ENCODE assay signal across 8 cellular contexts in the genomic region with DNA sequence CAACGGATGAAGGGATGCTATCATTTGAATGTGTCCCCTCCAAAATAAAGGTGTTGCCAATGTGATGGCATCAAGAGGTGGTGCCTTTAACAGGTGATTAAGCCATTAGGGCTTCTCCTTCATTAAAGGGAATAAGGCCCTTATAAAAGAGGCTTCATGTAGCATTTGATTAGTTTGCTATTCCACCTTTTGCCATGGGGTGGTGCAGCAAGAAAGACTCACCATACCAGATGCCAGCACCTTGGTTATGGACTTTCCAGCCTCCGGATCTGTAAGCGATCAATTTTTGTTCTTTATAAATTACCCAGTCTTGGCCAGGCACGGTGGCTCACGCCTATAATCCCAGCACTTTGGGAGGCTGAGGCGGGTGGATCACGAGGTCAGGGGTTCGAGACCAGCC. TPM values are rescaled to one million over a fixed set of nuclear protein-coding genes. Genes with fewer than 3 reads are reported as not detected.
DNase-seq lines count a peak whose midpoint lies in the region; ATAC-seq, FAIRE-seq and TF ChIP-seq lines count a peak whose summit lies in the region.
"Had no signal": no experiment of that assay in that cellular context is flagged by ENCODE, and none has a peak within 500 bp of the region (broad histone marks: within the 10 kb centered on the region; RNA-seq: fewer than 3 reads in every experiment).

No MANE protein-coding gene starts in this region.

- no peak for FAIRE-seq in H54 (lab: Jason Lieb, UNC)

- H3K4me1 Mint-ChIP-seq in WTC11 = peaks cover 10% of the 10 kb centered on the region
- no peaks in the 10 kb centered on the region for H3K4me1 Mint-ChIP-seq in activated CD8-positive, alpha-beta memory T cell treated with anti-CD3 and anti-CD28 coated beads, Interleukin-2, amount 10 ng/mL, durations not matched to agents 7 days and 5 days

- H3K4me3 Mint-ChIP-seq in WTC11 = no peak overlapping the region
- H3K4me3 Mint-ChIP-seq in activated CD8-positive, alpha-beta memory T cell treated with anti-CD3 and anti-CD28 coated beads, Interleukin-2, amount 10 ng/mL, durations not matched to agents 7 days and 5 days = no peak overlapping the region

- POLR2A ChIA-PET in WTC11 (lab: Charles Lee) = no interaction called here

- peaks cover 3% of the 10 kb centered on the region for H3K36me3 Mint-ChIP-seq in WTC11
- no peaks in the 10 kb centered on the region for H3K36me3 Mint-ChIP-seq in activated CD8-positive, alpha-beta memory T cell treated with anti-CD3 and anti-CD28 coated beads, Interleukin-2, amount 10 ng/mL, durations not matched to agents 7 days and 5 days

- no peak overlapping the region for H3K27ac Mint-ChIP-seq in WTC11
- H3K27ac Mint-ChIP-seq in activated CD8-positive, alpha-beta memory T cell treated with anti-CD3 and anti-CD28 coated beads, Interleukin-2, amount 10 ng/mL, durations not matched to agents 7 days and 5 days = no peak overlapping the region

- no peaks in the 10 kb centered on the region for H3K9me3 ChIP-seq in right lobe of liver

- no peaks in the 10 kb centered on the region for H3K4me1 ChIP-seq in right lobe of liver

- no peaks in the 10 kb centered on the region for H3K36me3 ChIP-seq in right lobe of liver

- DNase-seq in DMS53 (lab: John Stamatoyannopoulos, UW) = peak; percentile 70
- DNase-seq in H54 (ENCODE audit: insufficient read length, low spot score) = peak; percentile 27
- no peak for DNase-seq in WTC11 (ENCODE audit: low spot score)
- peak in 1 of 3 donors; percentile 45 for DNase-seq in right lobe of liver
- no peak for DNase-seq in activated CD8-positive, alpha-beta memory T cell treated with anti-CD3 and anti-CD28 coated beads, Interleukin-2, amount 10 ng/mL, durations not matched to agents 7 days and 5 days
- DNase-seq in iPS-NIHi11 (ENCODE audit: low spot score) = no peak
- DNase-seq: occipital lobe had no signal

- ATAC-seq in WTC11 = peak; percentile 36; the same call in 1 of the 2 replicates
- peak; percentile 64 to 77 (median 70) for ATAC-seq in right lobe of liver
- ATAC-seq in activated CD8-positive, alpha-beta memory T cell treated with anti-CD3 and anti-CD28 coated beads, Interleukin-2, amount 10 ng/mL, durations not matched to agents 7 days and 5 days = no peak
- no peak for ATAC-seq in GM18909 (IDR thresholded peaks at IDR 0.05; ENCODE audit: poor library complexity, unreplicated experiment)

- no peak overlapping the region for H3K4me3 ChIP-seq in right lobe of liver

- H3K27me3 ChIP-seq in right lobe of liver = no peaks in the 10 kb centered on the region

- CTCF ChIA-PET in WTC11 (lab: Charles Lee) = interaction anchor here (2.7 kb wide), 1 partner anchor 121 kb away, joined by 11 read pairs; no protein-coding TSS in a partner anchor
- CTCF ChIA-PET in activated CD8-positive, alpha-beta memory T cell treated with anti-CD3 and anti-CD28 coated beads, Interleukin-2, amount 10 ng/mL, durations not matched to agents 7 days and 5 days (lab: Charles Lee) = no interaction called here

- H3K9me3 Mint-ChIP-seq in WTC11 = peaks cover 10% of the 10 kb centered on the region
- no peaks in the 10 kb centered on the region for H3K9me3 Mint-ChIP-seq in activated CD8-positive, alpha-beta memory T cell treated with anti-CD3 and anti-CD28 coated beads, Interleukin-2, amount 10 ng/mL, durations not matched to agents 7 days and 5 days (ENCODE audit: low read depth)

- WGBS in right lobe of liver (ENCODE audit: insufficient coverage, low coverage, low lambda C conversion rate, missing lambda C conversion rate) = 38% methylated on average over 8 of the region's 8 CpGs

- intact Hi-C loops in right lobe of liver (cut with DNase I) = no loop called here

- TF ChIP-seq POLR2A in H54 (IDR thresholded peaks at IDR 0.05; ENCODE audit: low read depth, low read length) (no peak), right lobe of liver (IDR thresholded peaks at IDR 0.05) (no peak)

- H3K27ac ChIP-seq in right lobe of liver = no peak overlapping the region

- peaks cover 7% of the 10 kb centered on the region for H3K27me3 Mint-ChIP-seq in WTC11 (ENCODE audit: low read depth)
- H3K27me3 Mint-ChIP-seq in activated CD8-positive, alpha-beta memory T cell treated with anti-CD3 and anti-CD28 coated beads, Interleukin-2, amount 10 ng/mL, durations not matched to agents 7 days and 5 days = no peaks in the 10 kb centered on the region

- TF ChIP-seq CTCF in WTC11 (IDR thresholded peaks at IDR 0.05) (no peak), right lobe of liver (IDR thresholded peaks at IDR 0.05) (peak in 3 of 4 donors; percentile 33 to 44 (median 35))

TF ChIP-seq in WTC11, 78 proteins besides CTCF, POLR2A, EP300 and RAD21:
- TF ChIP-seq ZNF423 (CRISPR knock-in tag; IDR thresholded peaks at IDR 0.05) (no peak), CREM (CRISPR knock-in tag; IDR thresholded peaks at IDR 0.05) (no peak), PREB (CRISPR knock-in tag; IDR thresholded peaks at IDR 0.05; ENCODE audit: borderline replicate concordance) (no peak), ZNF263 (CRISPR knock-in tag; IDR thresholded peaks at IDR 0.05; ENCODE audit: low read depth) (no peak), ZNF671 (CRISPR knock-in tag; IDR thresholded peaks at IDR 0.05) (no peak), NR1H2 (CRISPR knock-in tag; IDR thresholded peaks at IDR 0.05) (no peak), FOXP1 (CRISPR knock-in tag; IDR thresholded peaks at IDR 0.05; ENCODE audit: borderline replicate concordance) (no peak)
- TF ChIP-seq, protein P1, sequence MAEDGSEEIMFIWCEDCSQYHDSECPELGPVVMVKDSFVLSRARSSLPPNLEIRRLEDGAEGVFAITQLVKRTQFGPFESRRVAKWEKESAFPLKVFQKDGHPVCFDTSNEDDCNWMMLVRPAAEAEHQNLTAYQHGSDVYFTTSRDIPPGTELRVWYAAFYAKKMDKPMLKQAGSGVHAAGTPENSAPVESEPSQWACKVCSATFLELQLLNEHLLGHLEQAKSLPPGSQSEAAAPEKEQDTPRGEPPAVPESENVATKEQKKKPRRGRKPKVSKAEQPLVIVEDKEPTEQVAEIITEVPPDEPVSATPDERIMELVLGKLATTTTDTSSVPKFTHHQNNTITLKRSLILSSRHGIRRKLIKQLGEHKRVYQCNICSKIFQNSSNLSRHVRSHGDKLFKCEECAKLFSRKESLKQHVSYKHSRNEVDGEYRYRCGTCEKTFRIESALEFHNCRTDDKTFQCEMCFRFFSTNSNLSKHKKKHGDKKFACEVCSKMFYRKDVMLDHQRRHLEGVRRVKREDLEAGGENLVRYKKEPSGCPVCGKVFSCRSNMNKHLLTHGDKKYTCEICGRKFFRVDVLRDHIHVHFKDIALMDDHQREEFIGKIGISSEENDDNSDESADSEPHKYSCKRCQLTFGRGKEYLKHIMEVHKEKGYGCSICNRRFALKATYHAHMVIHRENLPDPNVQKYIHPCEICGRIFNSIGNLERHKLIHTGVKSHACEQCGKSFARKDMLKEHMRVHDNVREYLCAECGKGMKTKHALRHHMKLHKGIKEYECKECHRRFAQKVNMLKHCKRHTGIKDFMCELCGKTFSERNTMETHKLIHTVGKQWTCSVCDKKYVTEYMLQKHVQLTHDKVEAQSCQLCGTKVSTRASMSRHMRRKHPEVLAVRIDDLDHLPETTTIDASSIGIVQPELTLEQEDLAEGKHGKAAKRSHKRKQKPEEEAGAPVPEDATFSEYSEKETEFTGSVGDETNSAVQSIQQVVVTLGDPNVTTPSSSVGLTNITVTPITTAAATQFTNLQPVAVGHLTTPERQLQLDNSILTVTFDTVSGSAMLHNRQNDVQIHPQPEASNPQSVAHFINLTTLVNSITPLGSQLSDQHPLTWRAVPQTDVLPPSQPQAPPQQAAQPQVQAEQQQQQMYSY (CRISPR knock-in tag; IDR thresholded peaks at IDR 0.05) = no peak

RNA-seq across cellular contexts. Expression of gene SLC25A43, which starts 7.9 kb away (rescaled TPM):
- total RNA-seq in WTC11 (2021) (4.5 to 6.1 TPM (median 5.3 TPM) in 3 replicates), right lobe of liver (10 to 100 TPM in 2 of 6 experiments, 1 to 10 TPM in 4; 6.4 to 21.5 (median 7.5) TPM)
- total RNA-seq in activated CD8-positive, alpha-beta memory T cell treated with anti-CD3 and anti-CD28 coated beads, Interleukin-2, amount 10 ng/mL, durations not matched to agents 7 days and 5 days = 1 to 10 TPM; 8.0 to 8.9 TPM

Comparison
In these comparisons a context has a peak if more than half of its experiments do, and no peak if none do; other contexts are left out.
1. DNase-seq: peak in DMS53 (single experiment) and H54 (single experiment); none in WTC11 (single experiment), activated CD8-positive, alpha-beta memory T cell treated with anti-CD3 and anti-CD28 coated beads, Interleukin-2, amount 10 ng/mL, durations not matched to agents 7 days and 5 days (single experiment) and iPS-NIHi11 (single experiment).
2. ATAC-seq: peak in WTC11 (single experiment) and right lobe of liver (4 of 4); none in activated CD8-positive, alpha-beta memory T cell treated with anti-CD3 and anti-CD28 coated beads, Interleukin-2, amount 10 ng/mL, durations not matched to agents 7 days and 5 days (single experiment) and GM18909 (single experiment).